ENCODE assay signal across 9 cellular contexts in genomic region chr3:48695113-48695753, GRCh38. TPM values are rescaled to one million over a fixed set of nuclear protein-coding genes. Genes with fewer than 3 reads are reported as not detected.
DNase-seq lines count a peak whose midpoint lies in the region; ATAC-seq and TF ChIP-seq lines count a peak whose summit lies in the region.
"Had no signal": no experiment of that assay in that cellular context is flagged by ENCODE, and none has a peak within 500 bp of the region (broad histone marks: within the 10 kb centered on the region; RNA-seq: fewer than 3 reads in every experiment).

No MANE protein-coding gene starts in this region.

- H3K18ac ChIP-seq in H9 (ENCODE audit: insufficient read length, low read depth, low read length) = peak overlapping the region; percentile 37

- no peak overlapping the region for H4K8ac ChIP-seq in H9 (replicated peaks; ENCODE audit: insufficient read length, low read depth, low read length)

- no peak overlapping the region for H3K56ac ChIP-seq in H9 (ENCODE audit: insufficient read length, low read depth, low read length)

- no peak overlapping the region for H3T11ph ChIP-seq in H9 (ENCODE audit: low read length)

- no peak overlapping the region for H2BK15ac ChIP-seq in H9 (ENCODE audit: low read depth, low read length)

- H3K23me2 ChIP-seq in H9 (ENCODE audit: insufficient read length, low read depth, low read length, poor library complexity, severe bottlenecking) = no peaks in the 10 kb centered on the region

- peaks cover 9% of the 10 kb centered on the region for H3K79me1 ChIP-seq in H9 (ENCODE audit: insufficient read depth, low read depth, low read length, poor library complexity, severe bottlenecking)

- POLR2A ChIA-PET in MCF 10A (lab: Yijun Ruan, JAX) = interaction anchor here (0.6 to 8.8 kb wide), 26 partner anchors 8 to 436 kb away, joined by 3 to 114 read pairs (median 3); partner anchors contain the start of genes ARIH2, CELSR3, IP6K2 and NCKIPSD

- H3K4me3 Mint-ChIP-seq in H9 = peak overlapping the region; percentile 25 to 62
- H3K4me3 Mint-ChIP-seq in MCF 10A (ENCODE audit: unreplicated experiment) = peak overlapping the region; percentile 85

- peaks cover 2% of the 10 kb centered on the region for H4K20me1 ChIP-seq in H9 (ENCODE audit: control insufficient read depth, insufficient read depth, insufficient read length)

- H3K27me3 Mint-ChIP-seq in H9 (ENCODE audit: low read depth) (no peaks in the 10 kb centered on the region), MCF 10A (ENCODE audit: insufficient read depth, unreplicated experiment) (no peaks in the 10 kb centered on the region)

- peak; percentile 90 for DNase-seq in H9
- peak; percentile 77 for DNase-seq in MCF 10A (ENCODE audit: unreplicated experiment)
- DNase-seq in T-helper 2 cell = no peak
- no peak for DNase-seq in stimulated activated CD4-positive, alpha-beta T cell treated with anti-CD3 and anti-CD28 coated beads, Interleukin-2, amount 100 ng/mL, for 48 hours
- DNase-seq: NCI-H82 had no signal

- TF ChIP-seq CTCF in H9 (conservative IDR thresholded peaks at IDR 0.05) (no peak), MCF 10A (IDR thresholded peaks at IDR 0.05; ENCODE audit: unreplicated experiment) (no peak)

- WGBS in H9 (ENCODE audit: extremely low coverage, insufficient read length, low lambda C conversion rate) = no CpG with 5 or more reads among the region's 25 CpGs

- H3K79me2 ChIP-seq in H9 (ENCODE audit: insufficient read depth, low read length) = peaks cover 19% of the 10 kb centered on the region; the same call in 1 of the 2 replicates

- H2BK5ac ChIP-seq in H9 (ENCODE audit: insufficient read length, low read length) = no peak overlapping the region

- peak overlapping the region; percentile 5 for H3K4ac ChIP-seq in H9 (ENCODE audit: low read depth, low read length)

- H3K4me3 ChIP-seq in iPS-20b (ENCODE audit: low read length) = peak overlapping the region; percentile 24; the same call in 1 of the 2 replicates
- H3K4me3 ChIP-seq in skeletal muscle satellite cell (ENCODE audit: low read length) = peak overlapping the region; percentile 59

- no peak overlapping the region for H3K23ac ChIP-seq in H9 (ENCODE audit: insufficient read length, low read depth, low read length)

- CTCF ChIA-PET in MCF 10A (lab: Yijun Ruan, JAX) = interaction anchor here (0.6 to 1.8 kb wide), 7 partner anchors 8 to 507 kb away, joined by 3 to 9 read pairs (median 5); partner anchors contain the start of genes CDC25A and NCKIPSD

- H3K9ac ChIP-seq in H9 (ENCODE audit: extremely low read depth, insufficient read length, low read length) (no peak overlapping the region), iPS-20b (ENCODE audit: low read depth, low read length) (peak overlapping the region; percentile 58; the same call in 1 of the 2 replicates), skeletal muscle satellite cell (ENCODE audit: low read depth, low read length) (peak overlapping the region; percentile 66)

- BruUV-seq in MCF 10A (replicated peaks; lab: Mats Ljungman, UMichigan) = no TSS peak

- H3K4me1 ChIP-seq in H9 (ENCODE audit: insufficient read depth, low read length) (no peaks in the 10 kb centered on the region; the same call in 1 of the 2 replicates), iPS-20b (ENCODE audit: insufficient read depth, low read length) (peaks cover 5% of the 10 kb centered on the region; the same call in 1 of the 2 replicates), skeletal muscle satellite cell (ENCODE audit: control insufficient read depth, insufficient read depth, low read length) (peaks cover 45% of the 10 kb centered on the region)

- H3K36me3 ChIP-seq in iPS-20b (ENCODE audit: insufficient read depth, low read depth, low read length) (peaks cover 83% of the 10 kb centered on the region), skeletal muscle satellite cell (ENCODE audit: insufficient read depth, low read length) (peaks cover 63% of the 10 kb centered on the region)

- peak overlapping the region; percentile 27 for H4K91ac ChIP-seq in H9 (ENCODE audit: insufficient read length, low read depth, low read length)

- no peak overlapping the region for H2BK120ac ChIP-seq in H9 (ENCODE audit: low read depth, low read length, poor library complexity, severe bottlenecking)

- H3K27me3 ChIP-seq in H9 (ENCODE audit: insufficient read depth, low read length) (no peaks in the 10 kb centered on the region), iPS-20b (ENCODE audit: insufficient read depth, low read length) (no peaks in the 10 kb centered on the region), skeletal muscle satellite cell (ENCODE audit: control insufficient read depth, insufficient read depth, low read length) (no peaks in the 10 kb centered on the region)

- no peak for ATAC-seq in GM21529 (IDR thresholded peaks at IDR 0.05; ENCODE audit: unreplicated experiment)
- ATAC-seq in HG02798 (IDR thresholded peaks at IDR 0.05; ENCODE audit: poor library complexity, unreplicated experiment) = no peak

- no peak overlapping the region for H2AK5ac ChIP-seq in H9 (ENCODE audit: insufficient read length, low read length)

- H3K27ac Mint-ChIP-seq in H9 (peak overlapping the region; percentile 93 to 97 (median 96)), MCF 10A (ENCODE audit: low read depth, unreplicated experiment) (peak overlapping the region; percentile 89)

- H2BK20ac ChIP-seq in H9 (ENCODE audit: low read depth, low read length, poor library complexity, severe bottlenecking) = no peak overlapping the region

- H4K5ac ChIP-seq in H9 (ENCODE audit: insufficient read length, low read depth, low read length) = no peak overlapping the region

- H3K14ac ChIP-seq in H9 (ENCODE audit: insufficient read depth, low read length) = 0 out of 2 replicates have a peak overlapping the region, but pooled peaks have one; percentile 44

- no peaks in the 10 kb centered on the region for H3K9me3 Mint-ChIP-seq in H9
- H3K9me3 Mint-ChIP-seq in MCF 10A (ENCODE audit: unreplicated experiment) = no peaks in the 10 kb centered on the region

- intact Hi-C loops in MCF 10A (cut with micrococcal nuclease) = loop anchor here (2.0 to 10.0 kb wide), 2 partner anchors 22 to 220 kb away; partner anchors contain the start of genes ARIH2 and IP6K2

- H3K4me1 Mint-ChIP-seq in H9 (peaks cover 25 to 26% of the 10 kb centered on the region in 2 experiments), MCF 10A (ENCODE audit: insufficient read depth, unreplicated experiment) (peaks cover 27% of the 10 kb centered on the region)

- H2BK12ac ChIP-seq in H9 (ENCODE audit: insufficient read length, low read depth, low read length) = no peak overlapping the region

- peaks cover 56 to 80% (median 68%) of the 10 kb centered on the region in 3 experiments for H3K36me3 Mint-ChIP-seq in H9 (ENCODE audit: insufficient read depth in 1 of 3, low read depth in 3 of 3)
- H3K36me3 Mint-ChIP-seq in MCF 10A (ENCODE audit: insufficient read depth, unreplicated experiment) = peaks cover 93% of the 10 kb centered on the region

- no peaks in the 10 kb centered on the region for H3K9me3 ChIP-seq in H9 (ENCODE audit: control insufficient read depth, low read depth, low read length)
- no peaks in the 10 kb centered on the region for H3K9me3 ChIP-seq in iPS-20b (ENCODE audit: insufficient read depth, low read depth, low read length)
- no peaks in the 10 kb centered on the region for H3K9me3 ChIP-seq in skeletal muscle satellite cell (replicated peaks; ENCODE audit: low read length)

- H3K4me2 ChIP-seq in H9 (ENCODE audit: insufficient read depth, insufficient read length, low read length) (no peak overlapping the region), skeletal muscle satellite cell (ENCODE audit: low read length) (peak overlapping the region; percentile 84)

- H3K27ac ChIP-seq in H9 (ENCODE audit: insufficient read length, low read depth, low read length) (no peak overlapping the region), iPS-20b (ENCODE audit: low read length) (peak overlapping the region; percentile 62)

- no peak overlapping the region for H2AFZ ChIP-seq in H9 (ENCODE audit: low read length)

RNA-seq across cellular contexts. Expression of gene NCKIPSD, which starts 9.5 kb away (rescaled TPM):
- 38.3 and 46.0 TPM in 2 replicates for total RNA-seq in H9 (2021)
- total RNA-seq in MCF 10A (2022) = 23.8 and 26.9 TPM in 2 replicates
- 19.8 and 21.8 TPM in 2 replicates for total RNA-seq in skeletal muscle satellite cell (2012; rRNA removed)

RNA-seq across cellular contexts. Expression of gene IP6K2, which starts 21.8 kb away (rescaled TPM):
- total RNA-seq in H9 (2021) (94.7 and 96.5 TPM in 2 replicates), MCF 10A (2022) (99.3 and 117 TPM in 2 replicates)
- 29.1 and 37.8 TPM in 2 replicates for total RNA-seq in skeletal muscle satellite cell (2012; rRNA removed)

RNA-seq across cellular contexts. Expression of gene CELSR3, which starts 32.5 kb away (rescaled TPM):
- total RNA-seq in H9 (2021) = 23.5 and 23.9 TPM in 2 replicates
- 17.6 and 21.5 TPM in 2 replicates for total RNA-seq in MCF 10A (2022)
- total RNA-seq in skeletal muscle satellite cell (2012; rRNA removed) = 0.66 and 0.76 TPM in 2 replicates

RNA-seq across cellular contexts. Expression of gene SLC26A6, which starts 60.0 kb away (rescaled TPM):
- total RNA-seq in H9 (2021) (56.7 and 61.3 TPM in 2 replicates), MCF 10A (2022) (47.4 and 63.3 TPM in 2 replicates)
- 23.6 and 26.6 TPM in 2 replicates for total RNA-seq in skeletal muscle satellite cell (2012; rRNA removed)

Comparison
In these comparisons a context has a peak if more than half of its experiments do, and no peak if none do; other contexts are left out.
1. DNase-seq: peak in H9 (single experiment) and MCF 10A (single experiment); none in T-helper 2 cell (0 of 5) and stimulated activated CD4-positive, alpha-beta T cell treated with anti-CD3 and anti-CD28 coated beads, Interleukin-2, amount 100 ng/mL, for 48 hours (0 of 2).